14 cellular contexts compared by ENCODE assay signal in the genomic region with DNA sequence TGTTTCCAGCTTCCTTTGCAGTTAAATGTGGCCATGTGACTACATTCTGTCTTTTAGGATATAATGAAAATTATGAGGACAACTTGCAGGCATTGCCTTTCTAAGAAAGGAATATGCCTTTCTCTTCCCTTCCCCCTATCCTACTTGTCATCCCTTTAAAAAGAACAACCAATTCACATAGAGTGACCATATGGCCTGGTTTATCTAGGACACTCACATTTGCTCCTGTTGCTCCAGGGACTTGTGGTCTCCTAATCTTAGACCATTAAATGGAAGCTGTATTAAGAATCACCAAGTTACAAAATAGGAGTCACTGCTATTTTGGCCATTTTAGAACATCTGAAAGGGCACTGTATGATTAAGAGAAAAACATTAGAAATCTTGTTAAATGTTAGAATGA.
DNase-seq lines count a peak whose midpoint lies in the region; ATAC-seq and TF ChIP-seq lines count a peak whose summit lies in the region.
"Had no signal": no experiment of that assay in that cellular context is flagged by ENCODE, and none has a peak within 500 bp of the region (broad histone marks: within the 10 kb centered on the region; RNA-seq: fewer than 3 reads in every experiment).

No MANE protein-coding gene starts in this region.

- TF ChIP-seq CTCF in left ventricle myocardium inferior (IDR thresholded peaks at IDR 0.05; ENCODE audit: borderline replicate concordance) = no peak
- TF ChIP-seq CTCF in progenitor cell of endocrine pancreas (IDR thresholded peaks at IDR 0.05; ENCODE audit: unreplicated experiment) = no peak

- no peak overlapping the region for H3K4me3 ChIP-seq in left ventricle myocardium inferior
- H3K4me3 ChIP-seq: BLaER1 treated with 17β-estradiol and CSF1 and Interleukin-3, amounts not matched to agents 10 nM and 100 nM; GM23338 had no signal

- H3K27ac ChIP-seq in left ventricle myocardium inferior (replicated peaks) = no peak overlapping the region
- H3K27ac ChIP-seq: BLaER1 treated with 17β-estradiol and CSF1 and Interleukin-3, amounts not matched to agents 10 nM and 100 nM had no signal

- no peaks in the 10 kb centered on the region for H3K9me3 Mint-ChIP-seq in progenitor cell of endocrine pancreas (ENCODE audit: low read depth)
- H3K9me3 Mint-ChIP-seq: GM23338, IgD-negative memory B cell had no signal

- no peaks in the 10 kb centered on the region for H3K9me3 ChIP-seq in left ventricle myocardium inferior (replicated peaks)
- H3K9me3 ChIP-seq: BLaER1 treated with 17β-estradiol and CSF1 and Interleukin-3, amounts not matched to agents 10 nM and 100 nM had no signal

- DNase-seq in Right ventricle myocardium inferior (ENCODE audit: missing footprints) (no peak), left ventricle myocardium inferior (no peak), NCI-H82 (lab: John Stamatoyannopoulos, UW) (peak; percentile 55), cerebellum (ENCODE audit: low spot score) (peak; percentile 58), progenitor cell of endocrine pancreas (ENCODE audit: low spot score, unreplicated experiment) (no peak), NCI-H510A treated with DMSO at 0.1 percent for 48 hours (lab: John Stamatoyannopoulos, UW) (no peak)
- DNase-seq: 8988T; CD4-positive, CD25-positive, alpha-beta regulatory T cell; DMS79; H7 had no signal

- no peaks in the 10 kb centered on the region for H3K27me3 ChIP-seq in left ventricle myocardium inferior (ENCODE audit: low read depth)
- H3K27me3 ChIP-seq: BLaER1 treated with 17β-estradiol and CSF1 and Interleukin-3, amounts not matched to agents 10 nM and 100 nM had no signal

- intact Hi-C loops in Right ventricle myocardium inferior (cut with DNase I) (no loop called here), left ventricle myocardium inferior (cut with micrococcal nuclease) (no loop called here)

- peaks cover 11% of the 10 kb centered on the region for H3K4me1 ChIP-seq in left ventricle myocardium inferior

- H3K36me3 ChIP-seq in left ventricle myocardium inferior = peaks cover 3% of the 10 kb centered on the region
- H3K36me3 ChIP-seq: BLaER1 treated with 17β-estradiol and CSF1 and Interleukin-3, amounts not matched to agents 10 nM and 100 nM had no signal

- H3K27me3 Mint-ChIP-seq in progenitor cell of endocrine pancreas = no peaks in the 10 kb centered on the region
- H3K27me3 Mint-ChIP-seq: CD4-positive, CD25-positive, alpha-beta regulatory T cell; IgD-negative memory B cell had no signal

- H3K4me3 Mint-ChIP-seq in progenitor cell of endocrine pancreas (ENCODE audit: low read depth) = no peak overlapping the region
- H3K4me3 Mint-ChIP-seq: CD4-positive, CD25-positive, alpha-beta regulatory T cell; GM23338; IgD-negative memory B cell had no signal

- H3K36me3 Mint-ChIP-seq in progenitor cell of endocrine pancreas (ENCODE audit: insufficient read depth) = no peaks in the 10 kb centered on the region
- H3K36me3 Mint-ChIP-seq: CD4-positive, CD25-positive, alpha-beta regulatory T cell; IgD-negative memory B cell had no signal

- no peaks in the 10 kb centered on the region for H3K4me1 Mint-ChIP-seq in progenitor cell of endocrine pancreas (ENCODE audit: low read depth)
- H3K4me1 Mint-ChIP-seq: CD4-positive, CD25-positive, alpha-beta regulatory T cell; GM23338; IgD-negative memory B cell had no signal

- H3K27ac Mint-ChIP-seq in progenitor cell of endocrine pancreas = no peak overlapping the region
- H3K27ac Mint-ChIP-seq: CD4-positive, CD25-positive, alpha-beta regulatory T cell; GM23338 had no signal

- ATAC-seq in Right ventricle myocardium inferior (peak; percentile 46), HG02759 (IDR thresholded peaks at IDR 0.05; ENCODE audit: unreplicated experiment) (no peak)
- ATAC-seq: GM23338 had no signal

Comparison
In these comparisons a context has a peak if more than half of its experiments do, and no peak if none do; other contexts are left out.
1. DNase-seq: peak in NCI-H82 (single experiment) and cerebellum (single experiment); none in Right ventricle myocardium inferior (single experiment), left ventricle myocardium inferior (single experiment), progenitor cell of endocrine pancreas (single experiment) and NCI-H510A treated with DMSO at 0.1 percent for 48 hours (single experiment).